Comparison of ENCODE assay signal across 14 cellular contexts in the genomic region with DNA sequence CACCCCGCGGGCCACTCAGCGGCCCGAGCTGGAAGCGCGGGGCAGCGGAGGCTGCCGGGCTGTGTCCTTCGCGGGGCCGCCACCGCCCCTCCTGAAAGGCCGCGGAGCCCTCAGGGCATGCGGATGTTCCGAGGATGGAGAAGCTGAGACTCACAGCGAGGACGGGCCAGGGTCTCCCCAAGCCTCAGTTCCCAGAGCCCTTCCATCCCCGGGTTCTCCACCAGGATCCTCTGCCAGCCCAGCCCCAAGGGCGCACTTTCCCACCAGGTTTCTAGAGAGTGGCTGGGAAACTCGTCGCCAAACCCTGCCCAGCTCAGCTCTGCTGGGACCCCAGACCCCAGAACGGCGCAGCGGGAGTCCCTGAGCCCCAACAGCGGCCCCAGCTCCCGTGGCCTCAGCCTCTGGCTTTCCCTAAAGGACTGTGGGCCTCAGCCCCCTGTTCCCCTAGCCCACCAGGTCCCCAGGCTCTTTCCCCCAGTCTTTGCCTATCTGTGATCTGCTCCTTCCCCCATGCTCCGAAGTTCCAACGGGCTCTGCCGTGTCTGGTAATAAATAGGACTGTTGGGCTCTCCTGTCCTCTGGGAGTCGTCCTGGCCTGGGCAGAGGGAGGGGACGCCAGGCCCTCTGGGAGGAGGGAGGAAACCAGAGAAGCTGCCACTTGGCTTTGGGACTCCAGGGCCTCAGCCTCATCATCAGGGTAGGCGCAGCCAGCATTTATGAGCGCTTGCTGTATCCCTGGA. TPM values are rescaled to one million over a fixed set of nuclear protein-coding genes. Genes with fewer than 3 reads are reported as not detected.
A peak's percentile ranks its signal among the peaks of the same experiment; 100 is the strongest.
DNase-seq lines count a peak whose midpoint lies in the region; ATAC-seq, FAIRE-seq and TF ChIP-seq lines count a peak whose summit lies in the region.
"Had no signal": no experiment of that assay in that cellular context is flagged by ENCODE, and none has a peak within 500 bp of the region (broad histone marks: within the 10 kb centered on the region; RNA-seq: fewer than 3 reads in every experiment).

No MANE protein-coding gene starts in this region.

- no peaks in the 10 kb centered on the region for H3K9me3 ChIP-seq in right cardiac atrium (ENCODE audit: control insufficient read depth, low read length)
- H3K9me3 ChIP-seq: heart left ventricle, tibial nerve had no signal

- H3K4me1 ChIP-seq in right cardiac atrium (ENCODE audit: control insufficient read depth, insufficient read depth, low read length), result no peaks in the 10 kb centered on the region

- no peak overlapping the region for H3K27ac ChIP-seq in right cardiac atrium (ENCODE audit: low read length)
- H3K27ac ChIP-seq: heart left ventricle, tibial nerve had no signal

- 24% methylated on average over 34 of the region's 34 CpGs for WGBS in right cardiac atrium

- FAIRE-seq in H54 (lab: Jason Lieb, UNC), result no peak

- no peak for TF ChIP-seq POLR2A in H54 (IDR thresholded peaks at IDR 0.05; ENCODE audit: low read depth, low read length)

- ATAC-seq in right cardiac atrium, result no peak
- ATAC-seq: heart left ventricle had no signal

- intact Hi-C loops in right cardiac atrium (cut with DNase I), result loop anchor here in 1 of 4 donors (5.0 kb wide), 1 partner anchor 56 kb away; no protein-coding TSS in a partner anchor

- DNase-seq in NCI-H2107 treated with DMSO at 0.1 percent for 48 hours (lab: John Stamatoyannopoulos, UW; ENCODE audit: unreplicated experiment) (peak; percentile 45), NCI-H2107 (lab: John Stamatoyannopoulos, UW) (no peak), NCI-H69 (lab: John Stamatoyannopoulos, UW) (peak; percentile 28), right cardiac atrium (no peak), retina (peak; percentile 73), hepatic stellate cell (ENCODE audit: low spot score) (no peak), H54 (ENCODE audit: insufficient read length, low spot score) (no peak), COR-L47 (lab: John Stamatoyannopoulos, UW) (no peak)
- DNase-seq: activated T-cell treated with anti-CD3 and anti-CD28 coated beads, Interleukin-2, amount 50 U/mL, for 4 hours; aorta; NK-92 treated with Interleukin-12 subunit alpha and Interleukin-12 subunit beta, amount 100 ng/mL, for 24 hours had no signal

- no peaks in the 10 kb centered on the region for H3K27me3 ChIP-seq in right cardiac atrium (ENCODE audit: control insufficient read depth, insufficient read depth)

- peak overlapping the region; percentile 32 for H3K4me3 ChIP-seq in right cardiac atrium (ENCODE audit: low read length)

RNA-seq across cellular contexts. Expression of gene ADGRD2, which starts 27.9 kb away (rescaled TPM):
- total RNA-seq in right cardiac atrium, result under 1 TPM in 2 of 4 donors, not detected in 2; 0.15 to 0.29 TPM
- 0.05 TPM for polyA plus RNA-seq in right cardiac atrium
- total RNA-seq: activated T-cell treated with anti-CD3 and anti-CD28 coated beads, Interleukin-2, amount 50 U/mL, for 4 hours; aorta; heart left ventricle; M059J; tibial nerve had no signal
- polyA plus RNA-seq: aorta, heart left ventricle had no signal

RNA-seq across cellular contexts. Expression of gene NR5A1, which starts 29.0 kb away (rescaled TPM):
- not detected for total RNA-seq in right cardiac atrium
- not detected for polyA plus RNA-seq in right cardiac atrium
- total RNA-seq: aorta, heart left ventricle, tibial nerve had no signal
- polyA plus RNA-seq: aorta had no signal

Comparison
In these comparisons a context has a peak if more than half of its experiments do, and no peak if none do; other contexts are left out.
1. DNase-seq: peak in NCI-H2107 treated with DMSO at 0.1 percent for 48 hours (single experiment), NCI-H69 (single experiment) and retina (single experiment); none in NCI-H2107 (single experiment), right cardiac atrium (0 of 3), hepatic stellate cell (single experiment), H54 (single experiment) and COR-L47 (single experiment).